15 cellular contexts compared by ENCODE assay signal in the genomic region with DNA sequence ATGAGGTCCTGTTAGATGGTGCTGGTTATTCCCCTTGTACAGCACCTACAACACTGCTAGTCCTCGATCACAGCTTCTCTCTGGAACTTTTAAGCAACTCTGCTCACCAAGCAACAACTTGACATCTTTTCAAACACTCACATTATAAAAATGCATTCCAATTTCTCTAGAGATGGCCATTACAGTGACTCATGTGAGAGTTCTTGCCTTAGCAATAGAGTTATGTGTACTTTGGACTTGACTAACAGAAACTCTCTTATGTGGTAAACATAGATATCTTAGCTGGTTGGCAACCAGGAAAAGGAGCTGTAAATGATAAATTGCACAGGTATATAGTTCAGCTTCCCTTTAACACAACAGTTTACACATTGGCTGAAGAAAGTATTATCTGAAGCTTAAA.
A peak's percentile ranks its signal among the peaks of the same experiment; 100 is the strongest.
DNase-seq lines count a peak whose midpoint lies in the region; ATAC-seq and TF ChIP-seq lines count a peak whose summit lies in the region.
"Had no signal": no experiment of that assay in that cellular context is flagged by ENCODE, and none has a peak within 500 bp of the region (broad histone marks: within the 10 kb centered on the region; RNA-seq: fewer than 3 reads in every experiment).

No MANE protein-coding gene starts in this region.

- peak overlapping the region; percentile 28 for H3K27ac ChIP-seq in brain microvascular endothelial cell
- no peak overlapping the region for H3K27ac ChIP-seq in lower lobe of right lung
- H3K27ac ChIP-seq: cardiac muscle cell had no signal

- H3K27ac Mint-ChIP-seq in Caco-2 (ENCODE audit: unreplicated experiment), result peak overlapping the region; percentile 97
- H3K27ac Mint-ChIP-seq: activated CD8-positive, alpha-beta T cell treated with anti-CD3 and anti-CD28 coated beads for 36 hours; CD4-positive, alpha-beta T cell; stimulated activated naive CD8-positive, alpha-beta T cell treated with anti-CD3 and anti-CD28 coated beads, Interleukin-15, Interleukin-2, amounts not matched to agents 100 ng/mL and 50 ng/mL, for 24 hours had no signal

- CTCF ChIA-PET in Caco-2 (lab: Charles Lee), result no interaction called here

- no peaks in the 10 kb centered on the region for H3K36me3 ChIP-seq in Caco-2 (ENCODE audit: control insufficient read depth, insufficient read depth, low read length)
- no peaks in the 10 kb centered on the region for H3K36me3 ChIP-seq in brain microvascular endothelial cell (replicated peaks)
- no peaks in the 10 kb centered on the region for H3K36me3 ChIP-seq in lower lobe of right lung
- H3K36me3 ChIP-seq: cardiac muscle cell had no signal

- peaks cover 22% of the 10 kb centered on the region for H3K4me1 ChIP-seq in Caco-2
- H3K4me1 ChIP-seq in lower lobe of right lung, result no peaks in the 10 kb centered on the region

- H3K9me3 ChIP-seq in Caco-2 (peaks cover 20% of the 10 kb centered on the region), lower lobe of right lung (no peaks in the 10 kb centered on the region)

- in situ Hi-C loops in brain microvascular endothelial cell (cut with HindIII; ENCODE audit: low pct_ligation_motif_present, low sequenced_read_pairs), result no loop called here

- ATAC-seq in HG02938 (IDR thresholded peaks at IDR 0.05; ENCODE audit: unreplicated experiment), result peak; percentile 83
- peak; percentile 79 to 90 for ATAC-seq in lower lobe of right lung
- ATAC-seq: activated CD8-positive, alpha-beta T cell treated with anti-CD3 and anti-CD28 coated beads for 36 hours; Right ventricle myocardium inferior had no signal

- no TSS peak for BruUV-seq in Caco-2 (replicated peaks; lab: Mats Ljungman, UMichigan)

- H3K9me3 Mint-ChIP-seq in Caco-2 (ENCODE audit: unreplicated experiment), result peaks cover 29% of the 10 kb centered on the region

- peaks cover 7% of the 10 kb centered on the region for H3K36me3 Mint-ChIP-seq in Caco-2 (ENCODE audit: insufficient read depth, unreplicated experiment)

- H3K4me3 Mint-ChIP-seq in Caco-2 (ENCODE audit: unreplicated experiment), result peak overlapping the region; percentile 65
- H3K4me3 Mint-ChIP-seq: activated CD8-positive, alpha-beta T cell treated with anti-CD3 and anti-CD28 coated beads for 36 hours; CD4-positive, alpha-beta T cell; stimulated activated naive CD8-positive, alpha-beta T cell treated with anti-CD3 and anti-CD28 coated beads, Interleukin-15, Interleukin-2, amounts not matched to agents 100 ng/mL and 50 ng/mL, for 24 hours had no signal

- POLR2A ChIA-PET in Caco-2 (lab: Charles Lee), result no interaction called here

- no peak for TF ChIP-seq CTCF in Caco-2 (IDR thresholded peaks at IDR 0.05; ENCODE audit: insufficient read depth in 1 of 2, low read depth in 1 of 2, low read length in 1 of 2, severe bottlenecking in 1 of 2, unreplicated experiment in 1 of 2)
- no peak for TF ChIP-seq CTCF in brain microvascular endothelial cell (IDR thresholded peaks at IDR 0.05; ENCODE audit: low read depth, low read length, missing control alignments)
- TF ChIP-seq CTCF in lower lobe of right lung (IDR thresholded peaks at IDR 0.05), result no peak

- peak in 1 of 2 experiments; percentile 53 for DNase-seq in Caco-2
- DNase-seq in brain microvascular endothelial cell, result peak; percentile 57
- DNase-seq in lower lobe of right lung, result no peak
- no peak for DNase-seq in NCI-H510A (lab: John Stamatoyannopoulos, UW)
- no peak for DNase-seq in effector CD4-positive, alpha-beta T cell
- DNase-seq in H4 (ENCODE audit: low spot score), result no peak
- DNase-seq in effector CD8-positive, alpha-beta T cell (lab: John Stamatoyannopoulos, UW), result no peak
- DNase-seq: activated CD8-positive, alpha-beta T cell treated with anti-CD3 and anti-CD28 coated beads for 36 hours; CD4-positive, alpha-beta T cell; MV-4-11; right cardiac atrium had no signal

- H3K27me3 ChIP-seq in Caco-2 (replicated peaks; ENCODE audit: control insufficient read depth, insufficient read depth, low read length) (no peaks in the 10 kb centered on the region), brain microvascular endothelial cell (replicated peaks) (no peaks in the 10 kb centered on the region), lower lobe of right lung (ENCODE audit: low read depth) (no peaks in the 10 kb centered on the region)
- H3K27me3 ChIP-seq: cardiac muscle cell had no signal

- intact Hi-C loops in Caco-2 (cut with micrococcal nuclease; ENCODE audit: unreplicated experiment) (no loop called here), lower lobe of right lung (cut with DNase I) (no loop called here)

- H3K4me3 ChIP-seq in Caco-2 (ENCODE audit: low read depth, low read length) (no peak overlapping the region), brain microvascular endothelial cell (ENCODE audit: low read depth, low read length) (no peak overlapping the region), lower lobe of right lung (no peak overlapping the region)
- H3K4me3 ChIP-seq: cardiac muscle cell had no signal

- H3K27me3 Mint-ChIP-seq in Caco-2 (ENCODE audit: insufficient read depth, unreplicated experiment), result no peaks in the 10 kb centered on the region
- H3K27me3 Mint-ChIP-seq: activated CD8-positive, alpha-beta T cell treated with anti-CD3 and anti-CD28 coated beads for 36 hours; CD4-positive, alpha-beta T cell; stimulated activated naive CD8-positive, alpha-beta T cell treated with anti-CD3 and anti-CD28 coated beads, Interleukin-15, Interleukin-2, amounts not matched to agents 100 ng/mL and 50 ng/mL, for 24 hours had no signal

- peaks cover 7% of the 10 kb centered on the region for H3K4me1 Mint-ChIP-seq in Caco-2 (ENCODE audit: low read depth, unreplicated experiment)
